ENCODE assay signal across 16 cellular contexts in the genomic region with DNA sequence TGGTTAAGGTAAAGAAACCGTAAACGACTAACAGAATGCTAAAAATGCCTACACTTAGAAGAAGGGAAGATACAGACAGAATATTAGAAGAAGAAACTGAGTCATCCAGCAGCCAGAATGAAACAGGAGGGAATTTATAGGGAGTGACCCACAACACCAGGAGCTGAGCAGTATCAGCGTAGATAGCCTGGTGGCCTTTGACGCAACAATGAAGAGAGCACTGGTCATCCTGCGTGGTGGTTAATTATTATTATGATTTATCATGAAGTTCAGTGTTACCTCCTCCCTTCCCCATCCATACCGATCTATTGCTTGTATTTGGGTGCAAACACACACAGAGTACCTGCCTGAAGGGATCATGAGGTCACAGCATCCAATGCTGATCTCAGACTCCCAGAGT. TPM values are rescaled to one million over a fixed set of nuclear protein-coding genes. Genes with fewer than 3 reads are reported as not detected.
A peak's percentile ranks its signal among the peaks of the same experiment; 100 is the strongest.
DNase-seq lines count a peak whose midpoint lies in the region; ATAC-seq and TF ChIP-seq lines count a peak whose summit lies in the region.
"Had no signal": no experiment of that assay in that cellular context is flagged by ENCODE, and none has a peak within 500 bp of the region (broad histone marks: within the 10 kb centered on the region; RNA-seq: fewer than 3 reads in every experiment).

No MANE protein-coding gene starts in this region.

- H3K9me3 Mint-ChIP-seq in activated CD4-positive, alpha-beta T cell treated with anti-CD3 and anti-CD28 coated beads, Interleukin-2, amount 10 ng/mL, durations not matched to agents 7 days and 5 days = no peaks in the 10 kb centered on the region
- H3K9me3 Mint-ChIP-seq in activated CD4-positive, alpha-beta T cell treated with anti-CD3 and anti-CD28 coated beads for 36 hours (ENCODE audit: low read depth) = no peaks in the 10 kb centered on the region
- H3K9me3 Mint-ChIP-seq: activated T-helper 1 cell treated with anti-CD3 and anti-CD28 coated beads, Interleukin-12 subunit alpha, Interleukin-12 subunit beta, Interleukin-2, Interleukin-4 antibody, amounts not matched to agents 30 ng/mL and 10 ng/mL and 1 ng/mL, durations not matched to agents 14 hours and 24 hours and 36 hours; central memory CD8-positive, alpha-beta T cell; endodermal cell; T-helper 2 cell treated with Interferon-gamma antibody and Interleukin-4, amounts not matched to agents 5 μg/mL and 100 μg/mL, for 36 hours; WTC11 had no signal

- H3K9me3 ChIP-seq in SK-N-MC (ENCODE audit: low read depth, low read length) (no peaks in the 10 kb centered on the region), hepatocyte (ENCODE audit: low read depth) (no peaks in the 10 kb centered on the region), subcutaneous abdominal adipose tissue (ENCODE audit: control insufficient read depth in 5 of 5, low read length in 5 of 5) (no peaks in the 10 kb centered on the region), aorta (ENCODE audit: control insufficient read depth, low read length) (no peaks in the 10 kb centered on the region)
- H3K9me3 ChIP-seq: tibial artery had no signal

- CTCF ChIA-PET in activated CD4-positive, alpha-beta T cell treated with anti-CD3 and anti-CD28 coated beads, Interleukin-2, amount 10 ng/mL, durations not matched to agents 7 days and 5 days (lab: Charles Lee) = no interaction called here
- CTCF ChIA-PET in activated CD4-positive, alpha-beta T cell treated with anti-CD3 and anti-CD28 coated beads for 36 hours (lab: Charles Lee) = interaction anchor here (0.6 to 1.0 kb wide), 3 partner anchors 47 to 1465 kb away, joined by 3 to 5 read pairs (median 3); no protein-coding TSS in a partner anchor

- H3K4me2 ChIP-seq in hepatocyte = peak overlapping the region; percentile 47

- H3K9ac ChIP-seq in SK-N-MC (ENCODE audit: insufficient read length) (no peak overlapping the region), subcutaneous abdominal adipose tissue (ENCODE audit: low read length in 5 of 5) (peak overlapping the region in 1 of 5 donors; percentile 80)

- H3K27me3 Mint-ChIP-seq in activated CD4-positive, alpha-beta T cell treated with anti-CD3 and anti-CD28 coated beads, Interleukin-2, amount 10 ng/mL, durations not matched to agents 7 days and 5 days = peaks cover 6% of the 10 kb centered on the region
- peaks cover 5% of the 10 kb centered on the region for H3K27me3 Mint-ChIP-seq in activated CD4-positive, alpha-beta T cell treated with anti-CD3 and anti-CD28 coated beads for 36 hours

- ATAC-seq in activated CD4-positive, alpha-beta T cell treated with anti-CD3 and anti-CD28 coated beads for 36 hours = no peak
- ATAC-seq in aorta (ENCODE audit: low FRiP score) = no peak
- no peak for ATAC-seq in HG03442 (IDR thresholded peaks at IDR 0.05; ENCODE audit: unreplicated experiment)

- no peaks in the 10 kb centered on the region for H3K36me3 Mint-ChIP-seq in activated CD4-positive, alpha-beta T cell treated with anti-CD3 and anti-CD28 coated beads, Interleukin-2, amount 10 ng/mL, durations not matched to agents 7 days and 5 days (ENCODE audit: low read depth)
- H3K36me3 Mint-ChIP-seq in activated CD4-positive, alpha-beta T cell treated with anti-CD3 and anti-CD28 coated beads for 36 hours (ENCODE audit: low read depth) = no peaks in the 10 kb centered on the region
- H3K36me3 Mint-ChIP-seq: mesothelial cell of epicardium, WTC11 had no signal

- no peak for TF ChIP-seq CTCF in hepatocyte (IDR thresholded peaks at IDR 0.05; ENCODE audit: poor library complexity)
- no peak for TF ChIP-seq CTCF in dorsolateral prefrontal cortex (IDR thresholded peaks at IDR 0.05 in 54 of 56, conservative IDR thresholded peaks at IDR 0.05 in 2 of 56; ENCODE audit: low read depth in 1 of 56, partially characterized antibody in 56 of 56)

- no peaks in the 10 kb centered on the region for H3K9me2 ChIP-seq in hepatocyte (replicated peaks; ENCODE audit: insufficient read depth)

- H3K27me3 ChIP-seq in hepatocyte (no peaks in the 10 kb centered on the region), subcutaneous abdominal adipose tissue (ENCODE audit: control insufficient read depth in 5 of 5, insufficient read depth in 4 of 5, low read length in 5 of 5) (no peaks in the 10 kb centered on the region), aorta (ENCODE audit: control insufficient read depth in 1 of 2, insufficient read depth in 2 of 2, low read length in 1 of 2) (no peaks in the 10 kb centered on the region), dorsolateral prefrontal cortex (no peaks in the 10 kb centered on the region)
- H3K27me3 ChIP-seq: tibial artery had no signal

- H3K79me2 ChIP-seq in hepatocyte = no peaks in the 10 kb centered on the region

- POLR2A ChIA-PET in activated CD4-positive, alpha-beta T cell treated with anti-CD3 and anti-CD28 coated beads, Interleukin-2, amount 10 ng/mL, durations not matched to agents 7 days and 5 days (lab: Charles Lee) = no interaction called here
- POLR2A ChIA-PET in activated CD4-positive, alpha-beta T cell treated with anti-CD3 and anti-CD28 coated beads for 36 hours (lab: Charles Lee) = no interaction called here

- no peak overlapping the region for H3K4me3 Mint-ChIP-seq in activated CD4-positive, alpha-beta T cell treated with anti-CD3 and anti-CD28 coated beads, Interleukin-2, amount 10 ng/mL, durations not matched to agents 7 days and 5 days
- H3K4me3 Mint-ChIP-seq in activated CD4-positive, alpha-beta T cell treated with anti-CD3 and anti-CD28 coated beads for 36 hours = no peak overlapping the region
- H3K4me3 Mint-ChIP-seq: activated T-helper 1 cell treated with anti-CD3 and anti-CD28 coated beads, Interleukin-12 subunit alpha, Interleukin-12 subunit beta, Interleukin-2, Interleukin-4 antibody, amounts not matched to agents 30 ng/mL and 10 ng/mL and 1 ng/mL, durations not matched to agents 14 hours and 24 hours and 36 hours; endodermal cell; mesothelial cell of epicardium; T-helper 2 cell treated with Interferon-gamma antibody and Interleukin-4, amounts not matched to agents 5 μg/mL and 100 μg/mL, for 36 hours; WTC11 had no signal

- H3K4me1 ChIP-seq in hepatocyte (ENCODE audit: insufficient read depth) (peaks cover 13% of the 10 kb centered on the region), subcutaneous abdominal adipose tissue (ENCODE audit: control insufficient read depth in 5 of 5, insufficient read depth in 5 of 5, low read length in 5 of 5) (peaks cover 4 to 33% (median 23%) of the 10 kb centered on the region in 5 donors), aorta (ENCODE audit: control insufficient read depth in 1 of 2, insufficient read depth in 2 of 2, low read length in 2 of 2) (no peaks in the 10 kb centered on the region)

- H3K4me3 ChIP-seq in SK-N-MC = no peak overlapping the region
- no peak overlapping the region for H3K4me3 ChIP-seq in hepatocyte
- H3K4me3 ChIP-seq in subcutaneous abdominal adipose tissue (ENCODE audit: low read depth in 1 of 5, low read length in 5 of 5) = no peak overlapping the region
- H3K4me3 ChIP-seq in aorta (ENCODE audit: low read length in 2 of 2) = no peak overlapping the region
- H3K4me3 ChIP-seq in dorsolateral prefrontal cortex = no peak overlapping the region

- DNase-seq in activated CD4-positive, alpha-beta T cell treated with anti-CD3 and anti-CD28 coated beads, Interleukin-2, amount 10 ng/mL, durations not matched to agents 7 days and 5 days = no peak
- no peak for DNase-seq in activated CD4-positive, alpha-beta T cell treated with anti-CD3 and anti-CD28 coated beads for 36 hours
- DNase-seq in SK-N-MC (ENCODE audit: low read depth, low spot score) = no peak
- DNase-seq in hepatocyte (ENCODE audit: low spot score) = peak; percentile 49
- DNase-seq in aorta = no peak
- DNase-seq in dorsolateral prefrontal cortex = no peak
- DNase-seq: NCI-H187 treated with DMSO at 0.1 percent for 48 hours had no signal

- intact Hi-C loops in activated CD4-positive, alpha-beta T cell treated with anti-CD3 and anti-CD28 coated beads for 36 hours (cut with DNase I, micrococcal nuclease) = no loop called here
- intact Hi-C loops in aorta (cut with DNase I) (no loop called here), dorsolateral prefrontal cortex (cut with DNase I) (no loop called here)

- H3K27ac Mint-ChIP-seq in activated CD4-positive, alpha-beta T cell treated with anti-CD3 and anti-CD28 coated beads, Interleukin-2, amount 10 ng/mL, durations not matched to agents 7 days and 5 days = peak overlapping the region; percentile 14
- H3K27ac Mint-ChIP-seq in activated CD4-positive, alpha-beta T cell treated with anti-CD3 and anti-CD28 coated beads for 36 hours = no peak overlapping the region
- H3K27ac Mint-ChIP-seq: activated T-helper 1 cell treated with anti-CD3 and anti-CD28 coated beads, Interleukin-12 subunit alpha, Interleukin-12 subunit beta, Interleukin-2, Interleukin-4 antibody, amounts not matched to agents 30 ng/mL and 10 ng/mL and 1 ng/mL, durations not matched to agents 14 hours and 24 hours and 36 hours; T-helper 2 cell treated with Interferon-gamma antibody and Interleukin-4, amounts not matched to agents 5 μg/mL and 100 μg/mL, for 36 hours; WTC11 had no signal

- H2AFZ ChIP-seq in hepatocyte = no peak overlapping the region

- H3K36me3 ChIP-seq in SK-N-MC (ENCODE audit: insufficient read depth, low read length) (no peaks in the 10 kb centered on the region), hepatocyte (replicated peaks; ENCODE audit: insufficient read depth, low read depth) (no peaks in the 10 kb centered on the region), subcutaneous abdominal adipose tissue (ENCODE audit: control insufficient read depth in 5 of 5, insufficient read depth in 5 of 5, low read length in 5 of 5) (no peaks in the 10 kb centered on the region), aorta (ENCODE audit: control insufficient read depth in 1 of 2, insufficient read depth in 2 of 2, low read length in 1 of 2) (no peaks in the 10 kb centered on the region)
- H3K36me3 ChIP-seq: tibial artery had no signal

- peak overlapping the region; percentile 98; the same call in 1 of the 2 replicates for H3K27ac ChIP-seq in SK-N-MC
- peak overlapping the region; percentile 92 for H3K27ac ChIP-seq in hepatocyte
- H3K27ac ChIP-seq in subcutaneous abdominal adipose tissue (ENCODE audit: low read depth, low read length) = peak overlapping the region; percentile 99
- H3K27ac ChIP-seq in aorta (ENCODE audit: low read depth in 1 of 2, low read length in 2 of 2) = no peak overlapping the region
- H3K27ac ChIP-seq in dorsolateral prefrontal cortex = peak overlapping the region in 29 of 59 donors; percentile 16 to 90 (median 81)

- peaks cover 9% of the 10 kb centered on the region for H3K4me1 Mint-ChIP-seq in activated CD4-positive, alpha-beta T cell treated with anti-CD3 and anti-CD28 coated beads, Interleukin-2, amount 10 ng/mL, durations not matched to agents 7 days and 5 days
- H3K4me1 Mint-ChIP-seq in activated CD4-positive, alpha-beta T cell treated with anti-CD3 and anti-CD28 coated beads for 36 hours = peaks cover 17% of the 10 kb centered on the region

- H4K20me1 ChIP-seq in hepatocyte (ENCODE audit: insufficient read depth, poor library complexity, severe bottlenecking) = no peaks in the 10 kb centered on the region

- 78% methylated on average over 6 of the region's 6 CpGs for WGBS in hepatocyte (ENCODE audit: low lambda C conversion rate, missing lambda C conversion rate)
- 96% methylated on average over 6 of the region's 6 CpGs for WGBS in aorta, 2 donors

RNA-seq across cellular contexts. Expression of a gene that starts 38.5 kb away (rescaled TPM):
- 10 to 100 TPM in 1 of 2 experiments, 1 to 10 TPM in 1; 9.4 to 12.3 TPM for total RNA-seq in activated CD4-positive, alpha-beta T cell treated with anti-CD3 and anti-CD28 coated beads, Interleukin-2, amount 10 ng/mL, durations not matched to agents 7 days and 5 days
- 10 to 100 TPM; 11.5 to 13.9 TPM for total RNA-seq in activated CD4-positive, alpha-beta T cell treated with anti-CD3 and anti-CD28 coated beads for 36 hours
- total RNA-seq in hepatocyte (10.4 and 14.5 TPM in 2 replicates), aorta (10 to 100 TPM in 1 of 2 donors, 1 to 10 TPM in 1; 9.1 to 14.0 TPM), dorsolateral prefrontal cortex (10 to 100 TPM in 119 of 120 experiments, 1 to 10 TPM in 1; 9.7 to 26.2 (median 16.9) TPM)
- polyA plus RNA-seq in hepatocyte (11.3 and 19.3 TPM in 2 replicates), aorta (1 to 10 TPM; 2.2 to 6.4 TPM)

Comparison
In these comparisons a context has a peak if more than half of its experiments do, and no peak if none do; other contexts are left out.
1. H3K27ac ChIP-seq: peak in SK-N-MC (single experiment), hepatocyte (single experiment) and subcutaneous abdominal adipose tissue (single experiment); none in aorta (0 of 2).